12 cellular contexts compared by ENCODE assay signal in the genomic region with DNA sequence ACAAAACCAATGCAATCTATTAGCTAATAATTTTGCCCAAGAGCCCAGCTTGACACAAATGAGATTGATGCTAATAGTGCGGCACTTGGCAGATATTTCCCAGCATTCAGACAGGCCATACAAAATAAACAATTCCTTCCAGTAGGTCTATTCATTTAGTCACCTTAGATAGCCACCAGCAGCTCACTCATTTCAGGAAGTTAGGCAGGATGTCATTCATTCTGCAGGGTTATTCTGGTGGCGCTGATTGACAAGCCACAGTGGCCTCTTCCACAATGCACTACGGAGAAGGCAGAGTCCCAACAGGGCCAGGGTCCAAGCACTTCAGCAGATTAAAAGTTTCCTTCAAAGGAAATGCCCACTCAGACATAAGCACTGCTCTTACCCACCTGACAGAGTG. TPM values are rescaled to one million over a fixed set of nuclear protein-coding genes. Genes with fewer than 3 reads are reported as not detected.
DNase-seq lines count a peak whose midpoint lies in the region; ATAC-seq, FAIRE-seq and TF ChIP-seq lines count a peak whose summit lies in the region.
"Had no signal": no experiment of that assay in that cellular context is flagged by ENCODE, and none has a peak within 500 bp of the region (broad histone marks: within the 10 kb centered on the region; RNA-seq: fewer than 3 reads in every experiment).

No MANE protein-coding gene starts in this region.

- ATAC-seq in GM21619 (IDR thresholded peaks at IDR 0.05; ENCODE audit: unreplicated experiment), result peak; percentile 62
- ATAC-seq in GM18505 (IDR thresholded peaks at IDR 0.05; ENCODE audit: unreplicated experiment), result no peak
- ATAC-seq: HCT116 had no signal

- no peak for FAIRE-seq in HTR-8/SVneo (lab: Jason Lieb, UNC)

- TF ChIP-seq POLR2A in GM18505 (IDR thresholded peaks at IDR 0.05; ENCODE audit: borderline replicate concordance, extremely low read depth, insufficient read depth, insufficient read length), result no peak

- intact Hi-C loops in activated CD4-positive, alpha-beta memory T cell treated with anti-CD3 and anti-CD28 coated beads for 36 hours (cut with micrococcal nuclease), result no loop called here

- CTCF ChIA-PET in activated CD4-positive, alpha-beta memory T cell treated with anti-CD3 and anti-CD28 coated beads for 36 hours (lab: Charles Lee), result interaction anchor here (0.7 kb wide), 1 partner anchor 12 kb away, joined by 3 read pairs; no protein-coding TSS in a partner anchor

- DNase-seq in GF-D8 (lab: John Stamatoyannopoulos, UW) (peak; percentile 15), OCI-M1 (lab: John Stamatoyannopoulos, UW) (peak; percentile 59), mucosa of gallbladder (ENCODE audit: low spot score) (peak; percentile 25), HTR-8/SVneo (ENCODE audit: insufficient read length, low spot score) (no peak), SIG-M5 treated with dmso at 0.1 percent for 504 hours (lab: John Stamatoyannopoulos, UW; ENCODE audit: unreplicated experiment) (no peak)
- DNase-seq in activated CD4-positive, alpha-beta memory T cell treated with anti-CD3 and anti-CD28 coated beads for 36 hours, result no peak
- DNase-seq: activated CD4-positive, alpha-beta T cell treated with anti-CD3 and anti-CD28 coated beads, Interleukin-2, amount 50 U/mL, for 4 hours; amygdala; erythroblast had no signal

- H3K4me1 Mint-ChIP-seq in activated CD4-positive, alpha-beta memory T cell treated with anti-CD3 and anti-CD28 coated beads for 36 hours (ENCODE audit: low read depth), result peaks cover 3% of the 10 kb centered on the region

- POLR2A ChIA-PET in activated CD4-positive, alpha-beta memory T cell treated with anti-CD3 and anti-CD28 coated beads for 36 hours (lab: Charles Lee), result no interaction called here

- no peaks in the 10 kb centered on the region for H3K27me3 Mint-ChIP-seq in activated CD4-positive, alpha-beta memory T cell treated with anti-CD3 and anti-CD28 coated beads for 36 hours

- no peaks in the 10 kb centered on the region for H3K36me3 Mint-ChIP-seq in activated CD4-positive, alpha-beta memory T cell treated with anti-CD3 and anti-CD28 coated beads for 36 hours

- H3K4me3 Mint-ChIP-seq in activated CD4-positive, alpha-beta memory T cell treated with anti-CD3 and anti-CD28 coated beads for 36 hours, result no peak overlapping the region

- H3K9me3 Mint-ChIP-seq in activated CD4-positive, alpha-beta memory T cell treated with anti-CD3 and anti-CD28 coated beads for 36 hours, result no peaks in the 10 kb centered on the region

- H3K27ac Mint-ChIP-seq in activated CD4-positive, alpha-beta memory T cell treated with anti-CD3 and anti-CD28 coated beads for 36 hours, result no peak overlapping the region

RNA-seq across cellular contexts. Expression of a gene that starts 55.8 kb away (rescaled TPM):
- 68.2 TPM for total RNA-seq in mucosa of gallbladder
- total RNA-seq in activated CD4-positive, alpha-beta memory T cell treated with anti-CD3 and anti-CD28 coated beads for 36 hours, result 1 to 10 TPM; 3.4 to 4.3 TPM

Comparison
In these comparisons a context has a peak if more than half of its experiments do, and no peak if none do; other contexts are left out.
1. DNase-seq: peak in GF-D8 (single experiment), OCI-M1 (single experiment) and mucosa of gallbladder (single experiment); none in activated CD4-positive, alpha-beta memory T cell treated with anti-CD3 and anti-CD28 coated beads for 36 hours (single experiment), HTR-8/SVneo (single experiment) and SIG-M5 treated with dmso at 0.1 percent for 504 hours (single experiment).
2. RNA of a gene that starts 55.8 kb away (total RNA-seq): 68.2 TPM in mucosa of gallbladder (single experiment); 3.4 to 4.3 TPM in activated CD4-positive, alpha-beta memory T cell treated with anti-CD3 and anti-CD28 coated beads for 36 hours; every median in the first group is over 10 times any median in the second.